In genomic region chr11:63920126-63920869, GRCh38 we compare ENCODE assay signal across 1 cellular context.
TF ChIP-seq lines count a peak whose summit lies in the region.

No MANE protein-coding gene starts in this region.

TF ChIP-seq in HepG2, 621 proteins besides CTCF, POLR2A, EP300 and RAD21 (continued from another document and continues in another):
- TF ChIP-seq NRL (CRISPR knock-in tag; IDR thresholded peaks at IDR 0.05; ENCODE audit: borderline replicate concordance) (peak; percentile 48; the same call in 1 of the 2 replicates), ZNF274 (CRISPR knock-in tag; IDR thresholded peaks at IDR 0.05) (no peak), RBFOX2 (IDR thresholded peaks at IDR 0.05; ENCODE audit: low read depth, low read length) (peak; percentile 52), THYN1 (CRISPR knock-in tag; IDR thresholded peaks at IDR 0.05; ENCODE audit: borderline replicate concordance, low read depth) (no peak), TBX3 (IDR thresholded peaks at IDR 0.05; ENCODE audit: borderline replicate concordance) (no peak), ZNF629 (CRISPR knock-in tag; conservative IDR thresholded peaks at IDR 0.05) (0 out of 2 replicates have a peak, but pooled peaks have one; percentile 18), ZMYM4 (CRISPR knock-in tag; IDR thresholded peaks at IDR 0.05) (no peak), ZNF891 (CRISPR knock-in tag; IDR thresholded peaks at IDR 0.05) (no peak; the same call in 1 of the 2 replicates), USF2 (IDR thresholded peaks at IDR 0.05; ENCODE audit: low read depth, low read length) (no peak), USF2 (CRISPR knock-in tag; IDR thresholded peaks at IDR 0.05; ENCODE audit: borderline replicate concordance) (no peak), NFYB (CRISPR knock-in tag; IDR thresholded peaks at IDR 0.05) (peak; percentile 46; the same call in 1 of the 2 replicates), BRCA1 (CRISPR knock-in tag; IDR thresholded peaks at IDR 0.05) (no peak), RERE (CRISPR knock-in tag; IDR thresholded peaks at IDR 0.05; ENCODE audit: low read depth) (no peak), PBX2 (CRISPR knock-in tag; IDR thresholded peaks at IDR 0.05) (no peak), PBX3 (CRISPR knock-in tag; IDR thresholded peaks at IDR 0.05; ENCODE audit: borderline replicate concordance) (no peak), RBM22 (optimal IDR thresholded peaks at IDR 0.05; ENCODE audit: low read length) (no peak), AKAP8 (CRISPR knock-in tag; IDR thresholded peaks at IDR 0.05) (no peak), MZF1 (CRISPR knock-in tag; IDR thresholded peaks at IDR 0.05; ENCODE audit: borderline replicate concordance) (no peak), ZNF572 (CRISPR knock-in tag; IDR thresholded peaks at IDR 0.05) (peak; percentile 32; the same call in 1 of the 2 replicates), ZNF143 (CRISPR knock-in tag; IDR thresholded peaks at IDR 0.05) (peak; percentile 73), ZNF317 (CRISPR knock-in tag; IDR thresholded peaks at IDR 0.05) (no peak), BHLHE40 (IDR thresholded peaks at IDR 0.05; ENCODE audit: low read length) (no peak), HBP1 (CRISPR knock-in tag; IDR thresholded peaks at IDR 0.05; ENCODE audit: low read depth) (no peak), AFF4 (CRISPR knock-in tag; IDR thresholded peaks at IDR 0.05) (no peak), EEA1 (CRISPR knock-in tag; IDR thresholded peaks at IDR 0.05; ENCODE audit: borderline replicate concordance) (no peak), ZSCAN30 (CRISPR knock-in tag; IDR thresholded peaks at IDR 0.05) (no peak; the same call in 1 of the 2 replicates), KMT2B (CRISPR knock-in tag; IDR thresholded peaks at IDR 0.05) (no peak), NPAS2 (CRISPR knock-in tag; IDR thresholded peaks at IDR 0.05; ENCODE audit: borderline replicate concordance) (no peak), MAZ (IDR thresholded peaks at IDR 0.05; ENCODE audit: borderline replicate concordance, low read depth, low read length) (peak; percentile 81; the same call in 1 of the 2 replicates), MAZ (CRISPR knock-in tag; IDR thresholded peaks at IDR 0.05; ENCODE audit: low read depth) (0 out of 2 replicates have a peak, but pooled peaks have one; percentile 2), ZNF646 (CRISPR knock-in tag; IDR thresholded peaks at IDR 0.05) (no peak), TAF1 (CRISPR knock-in tag; IDR thresholded peaks at IDR 0.05) (peak; percentile 43; the same call in 1 of the 2 replicates), ZNF33A (CRISPR knock-in tag; IDR thresholded peaks at IDR 0.05; ENCODE audit: borderline replicate concordance) (no peak), XRCC5 (optimal IDR thresholded peaks at IDR 0.05; ENCODE audit: low read length) (peak; percentile 38), ZNF260 (CRISPR knock-in tag; IDR thresholded peaks at IDR 0.05; ENCODE audit: borderline replicate concordance, low read depth) (no peak), ZNF878 (CRISPR knock-in tag; IDR thresholded peaks at IDR 0.05) (no peak), ARNT (IDR thresholded peaks at IDR 0.05) (no peak), STAG1 (CRISPR knock-in tag; IDR thresholded peaks at IDR 0.05) (no peak), ZNF589 (CRISPR knock-in tag; conservative IDR thresholded peaks at IDR 0.05) (no peak), MTF2 (CRISPR knock-in tag; IDR thresholded peaks at IDR 0.05; ENCODE audit: borderline replicate concordance) (no peak)
